1 cellular context compared by ENCODE assay signal in genomic region chr6:43891072-43891870, GRCh38.
TF ChIP-seq lines count a peak whose summit lies in the region.

No MANE protein-coding gene starts in this region.

TF ChIP-seq in IMR-90, 13 proteins besides CTCF, POLR2A, EP300 and RAD21:
- TF ChIP-seq FOS (IDR thresholded peaks at IDR 0.05; ENCODE audit: low read depth, low read length) (no peak), ELK1 (IDR thresholded peaks at IDR 0.05; ENCODE audit: borderline replicate concordance, low read depth, low read length) (no peak), RFX5 (IDR thresholded peaks at IDR 0.05; ENCODE audit: low read depth, low read length) (no peak), SMC3 (IDR thresholded peaks at IDR 0.05; ENCODE audit: low read depth, low read length) (no peak), CHD1 (IDR thresholded peaks at IDR 0.05; ENCODE audit: low read depth, low read length) (no peak), BHLHE40 (IDR thresholded peaks at IDR 0.05; ENCODE audit: low read depth, low read length) (no peak), USF2 (IDR thresholded peaks at IDR 0.05; ENCODE audit: low read depth, low read length) (no peak), MXI1 (IDR thresholded peaks at IDR 0.05; ENCODE audit: borderline replicate concordance, low read depth, low read length) (no peak), RCOR1 (IDR thresholded peaks at IDR 0.05; ENCODE audit: insufficient replicate concordance, low read length) (no peak), NFE2L2 (IDR thresholded peaks at IDR 0.05; ENCODE audit: low read depth, low read length) (no peak), MAZ (IDR thresholded peaks at IDR 0.05; ENCODE audit: borderline replicate concordance, low read depth, low read length) (no peak), CEBPB (IDR thresholded peaks at IDR 0.05; ENCODE audit: low read depth, low read length) (no peak), MAFK (IDR thresholded peaks at IDR 0.05; ENCODE audit: low read depth, low read length) (no peak)
